In the genomic region with DNA sequence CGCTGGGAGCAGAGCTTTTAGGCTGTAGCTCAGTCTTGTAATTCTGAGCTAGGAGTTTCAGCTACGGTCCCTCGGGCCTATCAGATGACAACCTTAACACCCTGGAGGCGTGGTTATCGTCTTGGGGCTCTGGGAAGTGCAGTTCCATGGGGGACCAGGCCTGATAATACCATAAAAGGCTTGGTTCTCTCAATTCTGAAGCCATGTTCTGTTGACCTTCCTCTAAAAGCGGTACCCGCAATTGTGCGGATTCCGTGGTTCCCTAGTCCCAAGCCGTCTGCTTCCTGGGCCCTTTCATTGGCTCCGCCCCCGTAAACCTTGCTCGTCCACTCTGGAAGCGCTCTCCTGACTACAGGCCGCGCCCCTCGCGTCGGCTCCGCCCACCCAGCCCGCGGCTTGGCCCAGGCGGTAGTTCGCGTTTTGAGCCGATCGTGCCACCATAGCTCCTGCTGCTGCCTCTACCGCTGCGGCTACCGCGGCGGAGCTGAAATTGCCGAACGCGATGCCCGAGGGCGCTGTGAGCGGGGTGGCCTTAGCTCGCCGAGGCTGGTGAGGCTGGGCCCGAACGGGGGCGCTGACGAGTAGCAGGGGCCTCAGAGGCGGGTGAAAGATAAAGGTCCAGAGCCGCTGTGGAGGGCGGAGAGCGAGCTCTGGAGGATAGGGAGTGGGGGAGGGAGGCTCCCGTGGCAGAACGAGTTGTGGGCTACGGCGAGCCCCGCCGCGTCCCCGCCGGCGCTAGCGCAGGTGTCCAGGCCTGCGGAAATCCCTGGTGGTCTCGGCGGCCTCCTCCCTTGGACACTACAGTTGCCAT, we compare ENCODE assay signal across 1 cellular context.
TF ChIP-seq lines count a peak whose summit lies in the region.

A gene with protein sequence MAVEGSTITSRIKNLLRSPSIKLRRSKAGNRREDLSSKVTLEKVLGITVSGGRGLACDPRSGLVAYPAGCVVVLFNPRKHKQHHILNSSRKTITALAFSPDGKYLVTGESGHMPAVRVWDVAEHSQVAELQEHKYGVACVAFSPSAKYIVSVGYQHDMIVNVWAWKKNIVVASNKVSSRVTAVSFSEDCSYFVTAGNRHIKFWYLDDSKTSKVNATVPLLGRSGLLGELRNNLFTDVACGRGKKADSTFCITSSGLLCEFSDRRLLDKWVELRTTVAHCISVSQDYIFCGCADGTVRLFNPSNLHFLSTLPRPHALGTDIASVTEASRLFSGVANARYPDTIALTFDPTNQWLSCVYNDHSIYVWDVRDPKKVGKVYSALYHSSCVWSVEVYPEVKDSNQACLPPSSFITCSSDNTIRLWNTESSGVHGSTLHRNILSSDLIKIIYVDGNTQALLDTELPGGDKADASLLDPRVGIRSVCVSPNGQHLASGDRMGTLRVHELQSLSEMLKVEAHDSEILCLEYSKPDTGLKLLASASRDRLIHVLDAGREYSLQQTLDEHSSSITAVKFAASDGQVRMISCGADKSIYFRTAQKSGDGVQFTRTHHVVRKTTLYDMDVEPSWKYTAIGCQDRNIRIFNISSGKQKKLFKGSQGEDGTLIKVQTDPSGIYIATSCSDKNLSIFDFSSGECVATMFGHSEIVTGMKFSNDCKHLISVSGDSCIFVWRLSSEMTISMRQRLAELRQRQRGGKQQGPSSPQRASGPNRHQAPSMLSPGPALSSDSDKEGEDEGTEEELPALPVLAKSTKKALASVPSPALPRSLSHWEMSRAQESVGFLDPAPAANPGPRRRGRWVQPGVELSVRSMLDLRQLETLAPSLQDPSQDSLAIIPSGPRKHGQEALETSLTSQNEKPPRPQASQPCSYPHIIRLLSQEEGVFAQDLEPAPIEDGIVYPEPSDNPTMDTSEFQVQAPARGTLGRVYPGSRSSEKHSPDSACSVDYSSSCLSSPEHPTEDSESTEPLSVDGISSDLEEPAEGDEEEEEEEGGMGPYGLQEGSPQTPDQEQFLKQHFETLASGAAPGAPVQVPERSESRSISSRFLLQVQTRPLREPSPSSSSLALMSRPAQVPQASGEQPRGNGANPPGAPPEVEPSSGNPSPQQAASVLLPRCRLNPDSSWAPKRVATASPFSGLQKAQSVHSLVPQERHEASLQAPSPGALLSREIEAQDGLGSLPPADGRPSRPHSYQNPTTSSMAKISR (N-terminal part only) (plus strand): TSS at position 423 of the 811 bp plus-strand sequence. CDS start 792 bp downstream, outside the sequence.

TF ChIP-seq in K562, 482 proteins besides CTCF, POLR2A, EP300 and RAD21 (continued from another document and continues in another):
- TF ChIP-seq, protein P1, sequence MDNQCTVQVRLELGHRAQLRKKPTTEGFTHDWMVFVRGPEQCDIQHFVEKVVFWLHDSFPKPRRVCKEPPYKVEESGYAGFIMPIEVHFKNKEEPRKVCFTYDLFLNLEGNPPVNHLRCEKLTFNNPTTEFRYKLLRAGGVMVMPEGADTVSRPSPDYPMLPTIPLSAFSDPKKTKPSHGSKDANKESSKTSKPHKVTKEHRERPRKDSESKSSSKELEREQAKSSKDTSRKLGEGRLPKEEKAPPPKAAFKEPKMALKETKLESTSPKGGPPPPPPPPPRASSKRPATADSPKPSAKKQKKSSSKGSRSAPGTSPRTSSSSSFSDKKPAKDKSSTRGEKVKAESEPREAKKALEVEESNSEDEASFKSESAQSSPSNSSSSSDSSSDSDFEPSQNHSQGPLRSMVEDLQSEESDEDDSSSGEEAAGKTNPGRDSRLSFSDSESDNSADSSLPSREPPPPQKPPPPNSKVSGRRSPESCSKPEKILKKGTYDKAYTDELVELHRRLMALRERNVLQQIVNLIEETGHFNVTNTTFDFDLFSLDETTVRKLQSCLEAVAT (IDR thresholded peaks at IDR 0.05): 0 out of 4 replicates have a peak, but pooled peaks of 1 of the 2 experiments have one; percentile 71
- TF ChIP-seq ZNF311 (CRISPR knock-in tag; IDR thresholded peaks at IDR 0.05) (no peak), TARDBP (IDR thresholded peaks at IDR 0.05) (peak; percentile 88), CBX8 (IDR thresholded peaks at IDR 0.05; ENCODE audit: borderline replicate concordance, extremely low read depth, low read depth, low read length, poor library complexity, severe bottlenecking) (no peak), KAT7 (CRISPR knock-in tag; IDR thresholded peaks at IDR 0.05; ENCODE audit: borderline replicate concordance) (peak; percentile 96; the same call in 1 of the 2 replicates), PHF20 (IDR thresholded peaks at IDR 0.05; ENCODE audit: partially characterized antibody) (peak; percentile 61), XRCC5 (IDR thresholded peaks at IDR 0.05; ENCODE audit: low read depth, low read length) (peak; percentile 96), GABPB1 (CRISPR knock-in tag; IDR thresholded peaks at IDR 0.05) (peak; percentile 77), DACH1 (IDR thresholded peaks at IDR 0.05; ENCODE audit: partially characterized antibody) (peak; percentile 16), CBFA2T3 (IDR thresholded peaks at IDR 0.05) (peak; percentile 27; the same call in 1 of the 2 replicates), SMARCE1 (IDR thresholded peaks at IDR 0.05) (0 out of 2 replicates have a peak, but pooled peaks have one; percentile 45), CTBP1 (IDR thresholded peaks at IDR 0.05; ENCODE audit: borderline replicate concordance) (peak; percentile 96), TOE1 (IDR thresholded peaks at IDR 0.05; ENCODE audit: borderline replicate concordance) (peak; percentile 87), TOE1 (CRISPR knock-in tag; IDR thresholded peaks at IDR 0.05; ENCODE audit: borderline replicate concordance, low read depth) (no peak), ZNF766 (CRISPR knock-in tag; conservative IDR thresholded peaks at IDR 0.05) (no peak), TEAD1 (CRISPR knock-in tag; IDR thresholded peaks at IDR 0.05) (peak in 1 of 2 experiments; percentile 50; a peak in 1 of 4 replicates), BCOR (IDR thresholded peaks at IDR 0.05) (peak; percentile 73; the same call in 1 of the 2 replicates), GATAD2B (IDR thresholded peaks at IDR 0.05; ENCODE audit: borderline replicate concordance) (peak; percentile 46; the same call in 1 of the 2 replicates), ZC3H4 (CRISPR knock-in tag; IDR thresholded peaks at IDR 0.05; ENCODE audit: borderline replicate concordance) (no peak)
- TF ChIP-seq, protein P2, sequence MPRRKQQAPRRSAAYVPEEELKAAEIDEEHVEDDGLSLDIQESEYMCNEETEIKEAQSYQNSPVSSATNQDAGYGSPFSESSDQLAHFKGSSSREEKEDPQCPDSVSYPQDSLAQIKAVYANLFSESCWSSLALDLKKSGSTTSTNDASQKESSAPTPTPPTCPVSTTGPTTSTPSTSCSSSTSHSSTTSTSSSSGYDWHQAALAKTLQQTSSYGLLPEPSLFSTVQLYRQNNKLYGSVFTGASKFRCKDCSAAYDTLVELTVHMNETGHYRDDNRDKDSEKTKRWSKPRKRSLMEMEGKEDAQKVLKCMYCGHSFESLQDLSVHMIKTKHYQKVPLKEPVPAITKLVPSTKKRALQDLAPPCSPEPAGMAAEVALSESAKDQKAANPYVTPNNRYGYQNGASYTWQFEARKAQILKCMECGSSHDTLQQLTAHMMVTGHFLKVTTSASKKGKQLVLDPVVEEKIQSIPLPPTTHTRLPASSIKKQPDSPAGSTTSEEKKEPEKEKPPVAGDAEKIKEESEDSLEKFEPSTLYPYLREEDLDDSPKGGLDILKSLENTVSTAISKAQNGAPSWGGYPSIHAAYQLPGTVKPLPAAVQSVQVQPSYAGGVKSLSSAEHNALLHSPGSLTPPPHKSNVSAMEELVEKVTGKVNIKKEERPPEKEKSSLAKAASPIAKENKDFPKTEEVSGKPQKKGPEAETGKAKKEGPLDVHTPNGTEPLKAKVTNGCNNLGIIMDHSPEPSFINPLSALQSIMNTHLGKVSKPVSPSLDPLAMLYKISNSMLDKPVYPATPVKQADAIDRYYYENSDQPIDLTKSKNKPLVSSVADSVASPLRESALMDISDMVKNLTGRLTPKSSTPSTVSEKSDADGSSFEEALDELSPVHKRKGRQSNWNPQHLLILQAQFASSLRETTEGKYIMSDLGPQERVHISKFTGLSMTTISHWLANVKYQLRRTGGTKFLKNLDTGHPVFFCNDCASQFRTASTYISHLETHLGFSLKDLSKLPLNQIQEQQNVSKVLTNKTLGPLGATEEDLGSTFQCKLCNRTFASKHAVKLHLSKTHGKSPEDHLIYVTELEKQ (CRISPR knock-in tag; IDR thresholded peaks at IDR 0.05): no peak
- TF ChIP-seq, protein P3, sequence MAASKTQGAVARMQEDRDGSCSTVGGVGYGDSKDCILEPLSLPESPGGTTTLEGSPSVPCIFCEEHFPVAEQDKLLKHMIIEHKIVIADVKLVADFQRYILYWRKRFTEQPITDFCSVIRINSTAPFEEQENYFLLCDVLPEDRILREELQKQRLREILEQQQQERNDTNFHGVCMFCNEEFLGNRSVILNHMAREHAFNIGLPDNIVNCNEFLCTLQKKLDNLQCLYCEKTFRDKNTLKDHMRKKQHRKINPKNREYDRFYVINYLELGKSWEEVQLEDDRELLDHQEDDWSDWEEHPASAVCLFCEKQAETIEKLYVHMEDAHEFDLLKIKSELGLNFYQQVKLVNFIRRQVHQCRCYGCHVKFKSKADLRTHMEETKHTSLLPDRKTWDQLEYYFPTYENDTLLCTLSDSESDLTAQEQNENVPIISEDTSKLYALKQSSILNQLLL (CRISPR knock-in tag; IDR thresholded peaks at IDR 0.05; ENCODE audit: borderline replicate concordance): no peak
- TF ChIP-seq, protein P4, sequence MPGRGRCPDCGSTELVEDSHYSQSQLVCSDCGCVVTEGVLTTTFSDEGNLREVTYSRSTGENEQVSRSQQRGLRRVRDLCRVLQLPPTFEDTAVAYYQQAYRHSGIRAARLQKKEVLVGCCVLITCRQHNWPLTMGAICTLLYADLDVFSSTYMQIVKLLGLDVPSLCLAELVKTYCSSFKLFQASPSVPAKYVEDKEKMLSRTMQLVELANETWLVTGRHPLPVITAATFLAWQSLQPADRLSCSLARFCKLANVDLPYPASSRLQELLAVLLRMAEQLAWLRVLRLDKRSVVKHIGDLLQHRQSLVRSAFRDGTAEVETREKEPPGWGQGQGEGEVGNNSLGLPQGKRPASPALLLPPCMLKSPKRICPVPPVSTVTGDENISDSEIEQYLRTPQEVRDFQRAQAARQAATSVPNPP (IDR thresholded peaks at IDR 0.05; ENCODE audit: borderline replicate concordance, insufficient read depth, insufficient read length): no peak
- TF ChIP-seq, protein P5, sequence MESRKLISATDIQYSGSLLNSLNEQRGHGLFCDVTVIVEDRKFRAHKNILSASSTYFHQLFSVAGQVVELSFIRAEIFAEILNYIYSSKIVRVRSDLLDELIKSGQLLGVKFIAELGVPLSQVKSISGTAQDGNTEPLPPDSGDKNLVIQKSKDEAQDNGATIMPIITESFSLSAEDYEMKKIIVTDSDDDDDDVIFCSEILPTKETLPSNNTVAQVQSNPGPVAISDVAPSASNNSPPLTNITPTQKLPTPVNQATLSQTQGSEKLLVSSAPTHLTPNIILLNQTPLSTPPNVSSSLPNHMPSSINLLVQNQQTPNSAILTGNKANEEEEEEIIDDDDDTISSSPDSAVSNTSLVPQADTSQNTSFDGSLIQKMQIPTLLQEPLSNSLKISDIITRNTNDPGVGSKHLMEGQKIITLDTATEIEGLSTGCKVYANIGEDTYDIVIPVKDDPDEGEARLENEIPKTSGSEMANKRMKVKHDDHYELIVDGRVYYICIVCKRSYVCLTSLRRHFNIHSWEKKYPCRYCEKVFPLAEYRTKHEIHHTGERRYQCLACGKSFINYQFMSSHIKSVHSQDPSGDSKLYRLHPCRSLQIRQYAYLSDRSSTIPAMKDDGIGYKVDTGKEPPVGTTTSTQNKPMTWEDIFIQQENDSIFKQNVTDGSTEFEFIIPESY (CRISPR knock-in tag; IDR thresholded peaks at IDR 0.05): peak; percentile 85; the same call in 1 of the 2 replicates
- TF ChIP-seq, protein P6, sequence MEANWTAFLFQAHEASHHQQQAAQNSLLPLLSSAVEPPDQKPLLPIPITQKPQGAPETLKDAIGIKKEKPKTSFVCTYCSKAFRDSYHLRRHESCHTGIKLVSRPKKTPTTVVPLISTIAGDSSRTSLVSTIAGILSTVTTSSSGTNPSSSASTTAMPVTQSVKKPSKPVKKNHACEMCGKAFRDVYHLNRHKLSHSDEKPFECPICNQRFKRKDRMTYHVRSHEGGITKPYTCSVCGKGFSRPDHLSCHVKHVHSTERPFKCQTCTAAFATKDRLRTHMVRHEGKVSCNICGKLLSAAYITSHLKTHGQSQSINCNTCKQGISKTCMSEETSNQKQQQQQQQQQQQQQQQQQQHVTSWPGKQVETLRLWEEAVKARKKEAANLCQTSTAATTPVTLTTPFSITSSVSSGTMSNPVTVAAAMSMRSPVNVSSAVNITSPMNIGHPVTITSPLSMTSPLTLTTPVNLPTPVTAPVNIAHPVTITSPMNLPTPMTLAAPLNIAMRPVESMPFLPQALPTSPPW (CRISPR knock-in tag; IDR thresholded peaks at IDR 0.05): peak; percentile 61
- TF ChIP-seq, protein P7, sequence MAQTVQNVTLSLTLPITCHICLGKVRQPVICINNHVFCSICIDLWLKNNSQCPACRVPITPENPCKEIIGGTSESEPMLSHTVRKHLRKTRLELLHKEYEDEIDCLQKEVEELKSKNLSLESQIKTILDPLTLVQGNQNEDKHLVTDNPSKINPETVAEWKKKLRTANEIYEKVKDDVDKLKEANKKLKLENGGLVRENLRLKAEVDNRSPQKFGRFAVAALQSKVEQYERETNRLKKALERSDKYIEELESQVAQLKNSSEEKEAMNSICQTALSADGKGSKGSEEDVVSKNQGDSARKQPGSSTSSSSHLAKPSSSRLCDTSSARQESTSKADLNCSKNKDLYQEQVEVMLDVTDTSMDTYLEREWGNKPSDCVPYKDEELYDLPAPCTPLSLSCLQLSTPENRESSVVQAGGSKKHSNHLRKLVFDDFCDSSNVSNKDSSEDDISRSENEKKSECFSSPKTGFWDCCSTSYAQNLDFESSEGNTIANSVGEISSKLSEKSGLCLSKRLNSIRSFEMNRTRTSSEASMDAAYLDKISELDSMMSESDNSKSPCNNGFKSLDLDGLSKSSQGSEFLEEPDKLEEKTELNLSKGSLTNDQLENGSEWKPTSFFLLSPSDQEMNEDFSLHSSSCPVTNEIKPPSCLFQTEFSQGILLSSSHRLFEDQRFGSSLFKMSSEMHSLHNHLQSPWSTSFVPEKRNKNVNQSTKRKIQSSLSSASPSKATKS (CRISPR knock-in tag; IDR thresholded peaks at IDR 0.05): no peak
- TF ChIP-seq, protein P8, sequence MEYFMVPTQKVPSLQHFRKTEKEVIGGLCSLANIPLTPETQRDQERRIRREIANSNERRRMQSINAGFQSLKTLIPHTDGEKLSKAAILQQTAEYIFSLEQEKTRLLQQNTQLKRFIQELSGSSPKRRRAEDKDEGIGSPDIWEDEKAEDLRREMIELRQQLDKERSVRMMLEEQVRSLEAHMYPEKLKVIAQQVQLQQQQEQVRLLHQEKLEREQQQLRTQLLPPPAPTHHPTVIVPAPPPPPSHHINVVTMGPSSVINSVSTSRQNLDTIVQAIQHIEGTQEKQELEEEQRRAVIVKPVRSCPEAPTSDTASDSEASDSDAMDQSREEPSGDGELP (CRISPR knock-in tag; IDR thresholded peaks at IDR 0.05; ENCODE audit: borderline replicate concordance): peak; percentile 97
- TF ChIP-seq, protein P9, sequence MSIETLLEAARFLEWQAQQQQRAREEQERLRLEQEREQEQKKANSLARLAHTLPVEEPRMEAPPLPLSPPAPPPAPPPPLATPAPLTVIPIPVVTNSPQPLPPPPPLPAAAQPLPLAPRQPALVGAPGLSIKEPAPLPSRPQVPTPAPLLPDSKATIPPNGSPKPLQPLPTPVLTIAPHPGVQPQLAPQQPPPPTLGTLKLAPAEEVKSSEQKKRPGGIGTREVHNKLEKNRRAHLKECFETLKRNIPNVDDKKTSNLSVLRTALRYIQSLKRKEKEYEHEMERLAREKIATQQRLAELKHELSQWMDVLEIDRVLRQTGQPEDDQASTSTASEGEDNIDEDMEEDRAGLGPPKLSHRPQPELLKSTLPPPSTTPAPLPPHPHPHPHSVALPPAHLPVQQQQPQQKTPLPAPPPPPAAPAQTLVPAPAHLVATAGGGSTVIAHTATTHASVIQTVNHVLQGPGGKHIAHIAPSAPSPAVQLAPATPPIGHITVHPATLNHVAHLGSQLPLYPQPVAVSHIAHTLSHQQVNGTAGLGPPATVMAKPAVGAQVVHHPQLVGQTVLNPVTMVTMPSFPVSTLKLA (conservative IDR thresholded peaks at IDR 0.05): peak; percentile 47 to 78
